In the genomic region with DNA sequence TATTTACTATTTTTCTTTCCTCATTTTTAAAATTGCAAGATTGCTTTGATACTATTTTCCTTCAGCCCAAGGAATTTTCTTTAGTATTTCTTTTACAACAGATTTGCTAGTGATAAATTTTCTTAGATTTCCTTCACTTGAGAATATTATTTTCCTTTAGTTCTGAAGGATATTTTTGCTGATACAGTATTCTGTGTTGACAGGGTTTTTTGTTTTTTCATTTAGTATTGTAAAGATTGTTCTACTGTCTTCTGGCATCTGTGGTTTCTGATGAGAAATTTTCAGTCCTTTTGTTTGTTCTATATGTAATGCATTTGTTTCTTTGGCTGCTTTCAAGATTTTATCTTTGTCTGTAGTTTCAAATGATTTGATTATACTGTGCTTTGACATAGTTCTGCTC, we compare ENCODE assay signal across 22 cellular contexts.
"Had no signal": no experiment of that assay in that cellular context is flagged by ENCODE, and none has a peak within 500 bp of the region (broad histone marks: within the 10 kb centered on the region; RNA-seq: fewer than 3 reads in every experiment).

No MANE protein-coding gene starts in this region.

- H3K9me3 ChIP-seq: adrenal gland, body of pancreas, colonic mucosa had no signal

- H3K27ac ChIP-seq: adrenal gland, body of pancreas, colonic mucosa, WERI-Rb-1 had no signal

- FAIRE-seq: TTC549 had no signal

- H3K4me3 ChIP-seq: adrenal gland, body of pancreas, colonic mucosa had no signal

- H3K36me3 ChIP-seq: adrenal gland, colonic mucosa, WERI-Rb-1 had no signal

- H3K27me3 ChIP-seq: adrenal gland, body of pancreas, colonic mucosa had no signal

- DNase-seq: activated B cell treated with CpG ODN at 0.5 μM for 24 hours; activated CD4-positive, alpha-beta T cell treated with anti-CD3 and anti-CD28 coated beads for 48 hours; activated CD4-positive, alpha-beta T cell treated with anti-CD3 and anti-CD28 coated beads, Interleukin-2, amount 50 U/mL, for 1 hour; activated CD4-positive, alpha-beta T cell treated with anti-CD3 and anti-CD28 coated beads, Interleukin-2, amount 50 U/mL, for 48 hours; activated CD8-positive, alpha-beta memory T cell treated with anti-CD3 and anti-CD28 coated beads for 24 hours; activated CD8-positive, alpha-beta T cell treated with anti-CD3 and anti-CD28 coated beads for 36 hours; activated effector memory CD4-positive, alpha-beta T cell treated with anti-CD3 and anti-CD28 coated beads, Interleukin-2, amount 50 U/mL, for 16 hours; activated naive CD4-positive, alpha-beta T cell treated with anti-CD3 and anti-CD28 coated beads for 36 hours; activated naive CD8-positive, alpha-beta T cell treated with anti-CD3 and anti-CD28 coated beads for 36 hours; activated naive CD8-positive, alpha-beta T cell treated with anti-CD3 and anti-CD28 coated beads, Interleukin-2, amount 50 U/mL, for 24 hours; activated T-cell treated with anti-CD3 and anti-CD28 coated beads, Interleukin-2, amount 50 U/mL, for 4 hours; adrenal gland; amygdala; aorta; body of pancreas; caudate nucleus; colonic mucosa; effector CD8-positive, alpha-beta T cell; foreskin fibroblast; head of caudate nucleus; WERI-Rb-1 had no signal

- H3K4me1 ChIP-seq: adrenal gland, body of pancreas, colonic mucosa had no signal
